In the genomic region with DNA sequence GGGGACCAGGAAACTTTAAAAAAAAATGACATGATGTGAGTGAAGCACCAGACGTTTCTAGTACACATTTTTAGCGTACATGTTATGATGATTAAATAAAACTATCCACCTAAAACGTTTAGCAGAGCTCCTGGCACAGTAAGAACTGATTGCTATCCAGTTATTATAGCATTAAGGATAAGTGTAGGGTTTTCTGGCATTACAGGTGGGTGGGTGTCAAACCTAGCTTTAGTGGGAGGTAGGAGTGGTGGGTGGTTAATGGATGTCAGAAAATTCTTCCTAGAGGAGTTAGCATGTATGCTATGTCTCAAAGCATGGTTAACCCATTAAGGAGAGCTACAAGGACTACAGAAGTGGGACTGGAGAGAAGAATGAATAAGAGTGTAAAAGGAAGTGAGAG, we compare ENCODE assay signal across 27 cellular contexts.
"Had no signal": no experiment of that assay in that cellular context is flagged by ENCODE, and none has a peak within 500 bp of the region (broad histone marks: within the 10 kb centered on the region; RNA-seq: fewer than 3 reads in every experiment).

No MANE protein-coding gene starts in this region.

- FAIRE-seq: urothelium cell line had no signal

- DNase-seq: stimulated activated CD4-positive, alpha-beta T cell treated with anti-CD3 and anti-CD28 coated beads, Interleukin-2, amount 100 ng/mL, for 48 hours; stimulated activated CD4-positive, alpha-beta T cell treated with anti-CD3 and anti-CD28 coated beads, Interleukin-4, amount 100 ng/mL, for 1 hour; stimulated activated CD4-positive, alpha-beta T cell treated with anti-CD3 and anti-CD28 coated beads, Interleukin-4, amount 100 ng/mL, for 24 hours; stimulated activated CD4-positive, alpha-beta T cell treated with anti-CD3 and anti-CD28 coated beads, Interleukin-4, amount 100 ng/mL, for 4 hours; stimulated activated CD8-positive, alpha-beta memory T cell treated with anti-CD3 and anti-CD28 coated beads, Interleukin-4, amount 100 ng/mL, for 48 hours; stimulated activated naive B cell treated with anti-CD40 and anti-IgM and Interleukin-4, amounts not matched to agents 10 μg/mL and 1 μg/mL and 100 μg/mL, for 72 hours; stimulated activated naive CD4-positive, alpha-beta T cell; stimulated activated naive CD4-positive, alpha-beta T cell treated with Interleukin-2 at 50 U/mL for 16 hours; stimulated activated naive CD8-positive, alpha-beta T cell treated with anti-CD3 and anti-CD28 coated beads, Interleukin-15, amount 100 ng/mL, for 72 hours; stimulated activated naive CD8-positive, alpha-beta T cell treated with anti-CD3 and anti-CD28 coated beads, Interleukin-15, Interleukin-2, amounts not matched to agents 100 U/mL and 50 U/mL, for 24 hours; stomach; substantia nigra; testis; thyroid gland; tibial artery; transverse colon; trophoblast cell; upper lobe of left lung; upper lobe of right lung; uterus had no signal

- H3K9me3 ChIP-seq: stomach, suprapubic skin, testis, thoracic aorta, thyroid gland, tibial artery, tibial nerve, transverse colon, upper lobe of left lung, upper lobe of right lung, uterus, vagina had no signal

- H3K4me1 ChIP-seq: stomach, suprapubic skin, testis, thyroid gland, tibial artery, tibial nerve, transverse colon, upper lobe of left lung, upper lobe of right lung, uterus, vagina had no signal

- H3K4me3 ChIP-seq: stomach, suprapubic skin, testis, thoracic aorta, thyroid gland, tibial artery, tibial nerve, transverse colon, upper lobe of left lung, upper lobe of right lung, uterus, vagina had no signal

- H3K27ac ChIP-seq: stomach, suprapubic skin, testis, thoracic aorta, thyroid gland, tibial artery, tibial nerve, transverse colon, upper lobe of left lung, upper lobe of right lung, uterus, vagina had no signal

- H3K36me3 ChIP-seq: stomach, suprapubic skin, thoracic aorta, thyroid gland, tibial artery, tibial nerve, transverse colon, upper lobe of left lung, upper lobe of right lung, uterus, vagina had no signal

- H3K27me3 ChIP-seq: stomach, suprapubic skin, testis, thyroid gland, tibial artery, tibial nerve, transverse colon, upper lobe of left lung, upper lobe of right lung, uterus, vagina had no signal

- ATAC-seq: stimulated activated effector memory CD8-positive, alpha-beta T cell treated with anti-CD3 and anti-CD28 coated beads, Interleukin-12 subunit alpha, Interleukin-12 subunit beta, amount 100 ng/mL, for 72 hours; stimulated activated memory B cell treated with anti-CD40 and anti-IgM and Interleukin-4, amounts not matched to agents 10 μg/mL and 1 μg/mL and 100 μg/mL, for 72 hours; stimulated activated naive B cell treated with anti-CD40 and anti-IgM and Interleukin-4, amounts not matched to agents 10 μg/mL and 1 μg/mL and 100 μg/mL, for 72 hours; stimulated activated naive CD8-positive, alpha-beta T cell treated with anti-CD3 and anti-CD28 coated beads, Interleukin-15, amount 100 ng/mL, for 72 hours; stimulated activated naive CD8-positive, alpha-beta T cell treated with anti-CD3 and anti-CD28 coated beads, Interleukin-15, Interleukin-2, amounts not matched to agents 100 U/mL and 50 U/mL, for 24 hours; upper lobe of right lung had no signal
